26 cellular contexts compared by ENCODE assay signal in genomic region chr9:9901624-9902023, GRCh38.
"Had no signal": no experiment of that assay in that cellular context is flagged by ENCODE, and none has a peak within 500 bp of the region (broad histone marks: within the 10 kb centered on the region; RNA-seq: fewer than 3 reads in every experiment).

No MANE protein-coding gene starts in this region.

- H3K9me3 ChIP-seq: body of pancreas, esophagus muscularis mucosa, heart left ventricle, spleen, testis, transverse colon had no signal

- H3K4me3 ChIP-seq: body of pancreas, esophagus muscularis mucosa, heart left ventricle, spleen, testis, transverse colon had no signal

- H3K4me1 ChIP-seq: body of pancreas, esophagus muscularis mucosa, foreskin keratinocyte, heart left ventricle, spleen, testis, transverse colon had no signal

- H3K27me3 ChIP-seq: body of pancreas, esophagus muscularis mucosa, foreskin keratinocyte, heart left ventricle, spleen, testis, transverse colon had no signal

- ATAC-seq: body of pancreas; foreskin keratinocyte; heart left ventricle; left colon; right cardiac atrium; stimulated activated naive CD8-positive, alpha-beta T cell treated with anti-CD3 and anti-CD28 coated beads, Interleukin-15, Interleukin-2, amounts not matched to agents 100 U/mL and 50 U/mL, for 24 hours had no signal

- H3K27me3 Mint-ChIP-seq: activated naive CD8-positive, alpha-beta T cell had no signal

- H3K36me3 Mint-ChIP-seq: activated naive CD8-positive, alpha-beta T cell; immature natural killer cell had no signal

- H3K4me3 Mint-ChIP-seq: activated naive CD8-positive, alpha-beta T cell; immature natural killer cell; nephron had no signal

- H3K4me1 Mint-ChIP-seq: immature natural killer cell, nephron had no signal

- H3K27ac Mint-ChIP-seq: activated naive CD8-positive, alpha-beta T cell; immature natural killer cell; nephron had no signal

- H3K36me3 ChIP-seq: esophagus muscularis mucosa, heart left ventricle, spleen, transverse colon had no signal

- DNase-seq: activated CD4-positive, alpha-beta T cell treated with anti-CD3 and anti-CD28 coated beads for 4 hours; activated CD4-positive, alpha-beta T cell treated with anti-CD3 and anti-CD28 coated beads, Interleukin-2, amount 50 U/mL, for 48 hours; activated CD4-positive, CD25-positive, alpha-beta regulatory T cell; activated CD8-positive, alpha-beta memory T cell treated with anti-CD3 and anti-CD28 coated beads for 24 hours; activated effector memory CD4-positive, alpha-beta T cell treated with Interleukin-2 at 50 U/mL for 16 hours; activated naive CD4-positive, alpha-beta T cell treated with Interleukin-2 at 50 U/mL for 16 hours; anterior cingulate cortex; body of pancreas; dermis blood vessel endothelial cell; effector CD4-positive, alpha-beta T cell; foreskin keratinocyte; heart left ventricle; hypothalamus; immature natural killer cell; kidney; left colon; mammary epithelial cell; posterior cingulate gyrus; right cardiac atrium; spleen; stimulated activated naive CD8-positive, alpha-beta T cell treated with anti-CD3 and anti-CD28 coated beads, Interleukin-15, Interleukin-2, amounts not matched to agents 100 U/mL and 50 U/mL, for 24 hours; testis; transverse colon had no signal

- H3K9me3 Mint-ChIP-seq: nephron had no signal

- H3K27ac ChIP-seq: body of pancreas, esophagus muscularis mucosa, foreskin keratinocyte, heart left ventricle, spleen, testis, transverse colon had no signal
